ENCODE assay signal across 15 cellular contexts in the genomic region with DNA sequence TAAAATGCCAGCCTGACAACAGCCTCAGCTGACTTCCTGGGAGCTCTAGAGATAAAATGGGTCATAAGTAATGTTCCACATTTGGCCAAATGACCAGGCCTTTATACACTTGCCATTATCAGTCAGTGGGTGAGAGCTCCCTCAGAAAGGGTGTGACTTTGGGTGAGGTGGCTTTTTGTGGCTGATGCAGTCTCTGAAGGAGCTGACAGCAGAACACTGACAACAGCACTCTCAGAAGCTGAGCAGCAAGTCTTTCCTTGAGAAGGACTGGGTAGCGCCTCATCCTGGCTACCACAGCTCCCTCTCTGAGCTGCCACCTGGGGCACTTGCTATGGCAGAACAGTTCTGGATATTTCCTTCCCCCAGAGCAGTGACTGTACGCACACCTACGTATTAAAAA. TPM values are rescaled to one million over a fixed set of nuclear protein-coding genes. Genes with fewer than 3 reads are reported as not detected.
A peak's percentile ranks its signal among the peaks of the same experiment; 100 is the strongest.
DNase-seq lines count a peak whose midpoint lies in the region; ATAC-seq and TF ChIP-seq lines count a peak whose summit lies in the region.
"Had no signal": no experiment of that assay in that cellular context is flagged by ENCODE, and none has a peak within 500 bp of the region (broad histone marks: within the 10 kb centered on the region; RNA-seq: fewer than 3 reads in every experiment).

No MANE protein-coding gene starts in this region.

- POLR2A ChIA-PET in activated CD4-positive, alpha-beta T cell treated with anti-CD3 and anti-CD28 coated beads, Interleukin-2, amount 10 ng/mL, durations not matched to agents 7 days and 5 days (lab: Charles Lee): no interaction called here
- POLR2A ChIA-PET in T-cell (lab: Charles Lee): interaction anchor here in 1 of 2 donors (0.7 kb wide), 1 partner anchor 19 kb away, joined by 3 read pairs; no protein-coding TSS in a partner anchor

- peak overlapping the region; percentile 23 for H3K4me3 Mint-ChIP-seq in activated CD4-positive, alpha-beta T cell treated with anti-CD3 and anti-CD28 coated beads, Interleukin-2, amount 10 ng/mL, durations not matched to agents 7 days and 5 days
- H3K4me3 Mint-ChIP-seq in T-cell: peak overlapping the region in 1 of 3 donors; percentile 63
- H3K4me3 Mint-ChIP-seq in activated T-helper 1 cell treated with anti-CD3 and anti-CD28 coated beads, Interleukin-12 subunit alpha, Interleukin-12 subunit beta, Interleukin-2, Interleukin-4 antibody, amounts not matched to agents 30 ng/mL and 10 ng/mL and 1 ng/mL, durations not matched to agents 14 hours and 24 hours and 36 hours: peak overlapping the region; percentile 6
- no peak overlapping the region for H3K4me3 Mint-ChIP-seq in stimulated activated effector memory CD8-positive, alpha-beta T cell treated with anti-CD3 and anti-CD28 coated beads, Interleukin-12 subunit alpha, Interleukin-12 subunit beta, amount 100 ng/mL, for 72 hours

- peaks cover 23% of the 10 kb centered on the region for H3K27me3 Mint-ChIP-seq in activated CD4-positive, alpha-beta T cell treated with anti-CD3 and anti-CD28 coated beads, Interleukin-2, amount 10 ng/mL, durations not matched to agents 7 days and 5 days
- H3K27me3 Mint-ChIP-seq in T-cell: no peaks in the 10 kb centered on the region
- peaks cover 5% of the 10 kb centered on the region for H3K27me3 Mint-ChIP-seq in activated T-helper 1 cell treated with anti-CD3 and anti-CD28 coated beads, Interleukin-12 subunit alpha, Interleukin-12 subunit beta, Interleukin-2, Interleukin-4 antibody, amounts not matched to agents 30 ng/mL and 10 ng/mL and 1 ng/mL, durations not matched to agents 14 hours and 24 hours and 36 hours (ENCODE audit: insufficient read depth)

- no peak for TF ChIP-seq CTCF in GM20000 (IDR thresholded peaks at IDR 0.05; ENCODE audit: extremely low read depth, missing control alignments)

- peaks cover 28% of the 10 kb centered on the region for H3K4me1 Mint-ChIP-seq in activated CD4-positive, alpha-beta T cell treated with anti-CD3 and anti-CD28 coated beads, Interleukin-2, amount 10 ng/mL, durations not matched to agents 7 days and 5 days
- H3K4me1 Mint-ChIP-seq in T-cell: peaks cover 22 to 30% (median 27%) of the 10 kb centered on the region in 3 donors
- peaks cover 18% of the 10 kb centered on the region for H3K4me1 Mint-ChIP-seq in activated T-helper 1 cell treated with anti-CD3 and anti-CD28 coated beads, Interleukin-12 subunit alpha, Interleukin-12 subunit beta, Interleukin-2, Interleukin-4 antibody, amounts not matched to agents 30 ng/mL and 10 ng/mL and 1 ng/mL, durations not matched to agents 14 hours and 24 hours and 36 hours (ENCODE audit: low read depth)
- H3K4me1 Mint-ChIP-seq in stimulated activated effector memory CD8-positive, alpha-beta T cell treated with anti-CD3 and anti-CD28 coated beads, Interleukin-12 subunit alpha, Interleukin-12 subunit beta, amount 100 ng/mL, for 72 hours: peaks cover 15% of the 10 kb centered on the region

- H3K36me3 Mint-ChIP-seq in activated CD4-positive, alpha-beta T cell treated with anti-CD3 and anti-CD28 coated beads, Interleukin-2, amount 10 ng/mL, durations not matched to agents 7 days and 5 days (ENCODE audit: low read depth): peaks cover 30% of the 10 kb centered on the region
- peaks cover 8% of the 10 kb centered on the region for H3K36me3 Mint-ChIP-seq in T-cell
- H3K36me3 Mint-ChIP-seq in activated T-helper 1 cell treated with anti-CD3 and anti-CD28 coated beads, Interleukin-12 subunit alpha, Interleukin-12 subunit beta, Interleukin-2, Interleukin-4 antibody, amounts not matched to agents 30 ng/mL and 10 ng/mL and 1 ng/mL, durations not matched to agents 14 hours and 24 hours and 36 hours (ENCODE audit: low read depth): peaks cover 6% of the 10 kb centered on the region
- H3K36me3 Mint-ChIP-seq in stimulated activated effector memory CD8-positive, alpha-beta T cell treated with anti-CD3 and anti-CD28 coated beads, Interleukin-12 subunit alpha, Interleukin-12 subunit beta, amount 100 ng/mL, for 72 hours: no peaks in the 10 kb centered on the region

- CTCF ChIA-PET in activated CD4-positive, alpha-beta T cell treated with anti-CD3 and anti-CD28 coated beads, Interleukin-2, amount 10 ng/mL, durations not matched to agents 7 days and 5 days (lab: Charles Lee): interaction anchor here (0.5 to 3.4 kb wide), 9 partner anchors 9 to 138 kb away, joined by 3 to 20 read pairs (median 3); no protein-coding TSS in a partner anchor
- CTCF ChIA-PET in T-cell (lab: Charles Lee): interaction anchor here (0.8 to 1.8 kb wide), 4 partner anchors 9 to 18 kb away, joined by 3 to 12 read pairs (median 6); no protein-coding TSS in a partner anchor

- H3K27ac Mint-ChIP-seq in activated CD4-positive, alpha-beta T cell treated with anti-CD3 and anti-CD28 coated beads, Interleukin-2, amount 10 ng/mL, durations not matched to agents 7 days and 5 days: no peak overlapping the region
- H3K27ac Mint-ChIP-seq in T-cell: peak overlapping the region; percentile 0 to 16
- no peak overlapping the region for H3K27ac Mint-ChIP-seq in activated T-helper 1 cell treated with anti-CD3 and anti-CD28 coated beads, Interleukin-12 subunit alpha, Interleukin-12 subunit beta, Interleukin-2, Interleukin-4 antibody, amounts not matched to agents 30 ng/mL and 10 ng/mL and 1 ng/mL, durations not matched to agents 14 hours and 24 hours and 36 hours
- H3K27ac Mint-ChIP-seq in stimulated activated effector memory CD8-positive, alpha-beta T cell treated with anti-CD3 and anti-CD28 coated beads, Interleukin-12 subunit alpha, Interleukin-12 subunit beta, amount 100 ng/mL, for 72 hours: peak overlapping the region; percentile 26

- H3K9me3 Mint-ChIP-seq in activated CD4-positive, alpha-beta T cell treated with anti-CD3 and anti-CD28 coated beads, Interleukin-2, amount 10 ng/mL, durations not matched to agents 7 days and 5 days: peaks cover 19% of the 10 kb centered on the region
- peaks cover 8 to 12% (median 9%) of the 10 kb centered on the region in 3 donors for H3K9me3 Mint-ChIP-seq in T-cell
- H3K9me3 Mint-ChIP-seq in activated T-helper 1 cell treated with anti-CD3 and anti-CD28 coated beads, Interleukin-12 subunit alpha, Interleukin-12 subunit beta, Interleukin-2, Interleukin-4 antibody, amounts not matched to agents 30 ng/mL and 10 ng/mL and 1 ng/mL, durations not matched to agents 14 hours and 24 hours and 36 hours: peaks cover 26% of the 10 kb centered on the region
- H3K9me3 Mint-ChIP-seq in stimulated activated effector memory CD8-positive, alpha-beta T cell treated with anti-CD3 and anti-CD28 coated beads, Interleukin-12 subunit alpha, Interleukin-12 subunit beta, amount 100 ng/mL, for 72 hours: peaks cover 10% of the 10 kb centered on the region

- ATAC-seq in T-cell (replicated peaks in 1 of 4): peak in 2 of 4 experiments; percentile 26 to 63
- ATAC-seq in stimulated activated effector memory CD8-positive, alpha-beta T cell treated with anti-CD3 and anti-CD28 coated beads, Interleukin-12 subunit alpha, Interleukin-12 subunit beta, amount 100 ng/mL, for 72 hours: peak; percentile 70
- ATAC-seq: GM12878, PC-3 had no signal

- intact Hi-C loops in activated T-helper 1 cell treated with anti-CD3 and anti-CD28 coated beads, Interleukin-12 subunit alpha, Interleukin-12 subunit beta, Interleukin-2, Interleukin-4 antibody, amounts not matched to agents 30 ng/mL and 10 ng/mL and 1 ng/mL, durations not matched to agents 14 hours and 24 hours and 36 hours (cut with micrococcal nuclease): no loop called here

- no peak for DNase-seq in activated CD4-positive, alpha-beta T cell treated with anti-CD3 and anti-CD28 coated beads, Interleukin-2, amount 10 ng/mL, durations not matched to agents 7 days and 5 days
- no peak for DNase-seq in activated CD4-positive, alpha-beta T cell treated with anti-CD3 and anti-CD28 coated beads, Interleukin-2, amount 50 U/mL, for 4 hours
- DNase-seq in T-cell (no peak), GM20000 (ENCODE audit: low spot score) (no peak), NCI-H2029 (lab: John Stamatoyannopoulos, UW) (no peak), iPS-NIHi11 (ENCODE audit: low spot score) (no peak)
- DNase-seq in activated T-helper 1 cell treated with anti-CD3 and anti-CD28 coated beads, Interleukin-12 subunit alpha, Interleukin-12 subunit beta, Interleukin-2, Interleukin-4 antibody, amounts not matched to agents 30 ng/mL and 10 ng/mL and 1 ng/mL, durations not matched to agents 14 hours and 24 hours and 36 hours (ENCODE audit: low spot score): no peak
- no peak for DNase-seq in stimulated activated effector memory CD8-positive, alpha-beta T cell treated with anti-CD3 and anti-CD28 coated beads, Interleukin-12 subunit alpha, Interleukin-12 subunit beta, amount 100 ng/mL, for 72 hours (ENCODE audit: low spot score in 2 of 2)
- DNase-seq: DMS 273 treated with DMSO at 0.1 percent for 48 hours, GDM1, NCI-H1930, NCI-H2171 treated with DMSO at 0.1 percent for 48 hours, NCI-H748 treated with DMSO at 0.1 percent for 48 hours, PC-3 had no signal

RNA-seq across cellular contexts. Expression of a gene that starts 22.0 kb away (rescaled TPM):
- total RNA-seq in activated CD4-positive, alpha-beta T cell treated with anti-CD3 and anti-CD28 coated beads, Interleukin-2, amount 10 ng/mL, durations not matched to agents 7 days and 5 days: 10 to 100 TPM; 28.1 to 31.8 TPM
- 10 to 100 TPM; 29.3 to 48.4 (median 38.3) TPM for total RNA-seq in T-cell
- total RNA-seq in activated T-helper 1 cell treated with anti-CD3 and anti-CD28 coated beads, Interleukin-12 subunit alpha, Interleukin-12 subunit beta, Interleukin-2, Interleukin-4 antibody, amounts not matched to agents 30 ng/mL and 10 ng/mL and 1 ng/mL, durations not matched to agents 14 hours and 24 hours and 36 hours: 26.8 and 27.0 TPM in 2 replicates

Comparison
In these comparisons a context has a peak if more than half of its experiments do, and no peak if none do; other contexts are left out.
1. H3K27ac Mint-ChIP-seq: peak in T-cell (2 of 2) and stimulated activated effector memory CD8-positive, alpha-beta T cell treated with anti-CD3 and anti-CD28 coated beads, Interleukin-12 subunit alpha, Interleukin-12 subunit beta, amount 100 ng/mL, for 72 hours (single experiment); none in activated CD4-positive, alpha-beta T cell treated with anti-CD3 and anti-CD28 coated beads, Interleukin-2, amount 10 ng/mL, durations not matched to agents 7 days and 5 days (single experiment) and activated T-helper 1 cell treated with anti-CD3 and anti-CD28 coated beads, Interleukin-12 subunit alpha, Interleukin-12 subunit beta, Interleukin-2, Interleukin-4 antibody, amounts not matched to agents 30 ng/mL and 10 ng/mL and 1 ng/mL, durations not matched to agents 14 hours and 24 hours and 36 hours (single experiment).